In genomic region chr1:207059881-207060280, GRCh38 we compare ENCODE assay signal across 17 cellular contexts. TPM values are rescaled to one million over a fixed set of nuclear protein-coding genes. Genes with fewer than 3 reads are reported as not detected.
DNase-seq lines count a peak whose midpoint lies in the region; ATAC-seq, FAIRE-seq and TF ChIP-seq lines count a peak whose summit lies in the region.
"Had no signal": no experiment of that assay in that cellular context is flagged by ENCODE, and none has a peak within 500 bp of the region (broad histone marks: within the 10 kb centered on the region; RNA-seq: fewer than 3 reads in every experiment).

No MANE protein-coding gene starts in this region.

- no peaks in the 10 kb centered on the region for H3K9me3 ChIP-seq in psoas muscle

- H2AFZ ChIP-seq in GM23338 (no peak overlapping the region), KMS-11 (ENCODE audit: low read depth) (no peak overlapping the region)
- H2AFZ ChIP-seq: PC-9 had no signal

- no peak for FAIRE-seq in GM12892 (lab: Jason Lieb, UNC)
- FAIRE-seq: HTR-8/SVneo had no signal

- in situ Hi-C loops in ACHN (cut with HindIII; ENCODE audit: low pct_ligation_motif_present, low pct_unique_long_range_greater_than_20kb, low sequenced_read_pairs): no loop called here

- H3F3A ChIP-seq in GM23338 (replicated peaks; ENCODE audit: low read depth): no peaks in the 10 kb centered on the region

- H3K4me3 Mint-ChIP-seq in GM23338: no peak overlapping the region

- peaks cover 10% of the 10 kb centered on the region; the same call in 1 of the 2 replicates for H3K36me3 ChIP-seq in GM23338 (ENCODE audit: insufficient read depth)
- no peaks in the 10 kb centered on the region for H3K36me3 ChIP-seq in KMS-11 (ENCODE audit: insufficient read depth)
- H3K36me3 ChIP-seq in psoas muscle (ENCODE audit: insufficient read depth in 1 of 2, low read depth in 1 of 2): peaks cover 4 to 38% of the 10 kb centered on the region in 2 donors

- 60 to 66% (median 62%) methylated on average over 4 of the region's 4 CpGs for WGBS in psoas muscle, 3 donors

- H3K4me3 ChIP-seq in GM23338 (no peak overlapping the region), KMS-11 (IDR thresholded peaks at IDR 0.05; ENCODE audit: insufficient read depth, low read depth, low read length) (no peak overlapping the region), psoas muscle (peak overlapping the region; percentile 34)
- H3K4me3 ChIP-seq: PC-9 had no signal

- no peak overlapping the region for H3K9ac ChIP-seq in KMS-11

- H3K27ac Mint-ChIP-seq in GM23338: no peak overlapping the region

- H3K79me2 ChIP-seq in GM23338 (replicated peaks; ENCODE audit: insufficient read depth): no peaks in the 10 kb centered on the region
- no peaks in the 10 kb centered on the region for H3K79me2 ChIP-seq in KMS-11 (ENCODE audit: insufficient read depth, low read depth)

- no peak overlapping the region for H3K27ac ChIP-seq in GM23338 (ENCODE audit: low read depth)
- H3K27ac ChIP-seq in KMS-11: no peak overlapping the region
- peak overlapping the region; percentile 84 for H3K27ac ChIP-seq in psoas muscle
- H3K27ac ChIP-seq: PC-9 had no signal

- no peaks in the 10 kb centered on the region for H3K4me1 ChIP-seq in GM23338 (ENCODE audit: insufficient read depth)
- peaks cover 30% of the 10 kb centered on the region for H3K4me1 ChIP-seq in KMS-11 (ENCODE audit: low read depth, poor library complexity, severe bottlenecking)
- H3K4me1 ChIP-seq in psoas muscle: peaks cover 9% of the 10 kb centered on the region

- no peak for TF ChIP-seq CTCF in GM23338 (conservative IDR thresholded peaks at IDR 0.05; ENCODE audit: low read depth in 2 of 2)
- no peak for TF ChIP-seq CTCF in KMS-11 (conservative IDR thresholded peaks at IDR 0.05; ENCODE audit: low read depth, low read length)
- TF ChIP-seq CTCF in psoas muscle (IDR thresholded peaks at IDR 0.05): no peak

- peaks cover 31% of the 10 kb centered on the region for H3K36me3 Mint-ChIP-seq in GM23338 (ENCODE audit: low read depth)

- H4K20me1 ChIP-seq in GM23338 (replicated peaks; ENCODE audit: insufficient read depth) (no peaks in the 10 kb centered on the region; the same call in 1 of the 2 replicates), KMS-11 (ENCODE audit: insufficient read depth) (no peaks in the 10 kb centered on the region)

- no peaks in the 10 kb centered on the region for H3K9me2 ChIP-seq in GM23338 (ENCODE audit: insufficient read depth)

- H3K27me3 ChIP-seq in GM23338 (ENCODE audit: insufficient read depth) (no peaks in the 10 kb centered on the region), KMS-11 (ENCODE audit: insufficient read depth, low read depth) (no peaks in the 10 kb centered on the region), psoas muscle (ENCODE audit: insufficient read depth in 3 of 3, low read length in 2 of 3) (no peaks in the 10 kb centered on the region)

- DNase-seq in GM23338 (ENCODE audit: low spot score) (no peak), glomerular visceral epithelial cell (ENCODE audit: extremely low spot score) (peak; percentile 25), psoas muscle (no peak), ACHN (no peak), GM12892 (ENCODE audit: insufficient read length) (no peak), NCI-H446 treated with DMSO at 0.1 percent for 48 hours (lab: John Stamatoyannopoulos, UW) (no peak)
- DNase-seq: COR-L47, EL, HCEC 1CT, NCI-H748 treated with DMSO at 0.1 percent for 48 hours, PC-9 had no signal

- no peaks in the 10 kb centered on the region for H3K9me3 Mint-ChIP-seq in GM23338
- H3K9me3 Mint-ChIP-seq: IgD-negative memory B cell had no signal

- intact Hi-C loops in psoas muscle (cut with DNase I): no loop called here

- no peak overlapping the region for H3K4me2 ChIP-seq in GM23338
- H3K4me2 ChIP-seq in KMS-11: peak overlapping the region; percentile 43; the same call in 1 of the 2 replicates
- H3K4me2 ChIP-seq: PC-9 had no signal

- H3K4me1 Mint-ChIP-seq in GM23338: peaks cover 13% of the 10 kb centered on the region

- no peak for TF ChIP-seq POLR2A in GM12892 (IDR thresholded peaks at IDR 0.05; ENCODE audit: low read depth, low read length)

- peaks cover 2% of the 10 kb centered on the region for H3K27me3 Mint-ChIP-seq in GM23338 (ENCODE audit: insufficient read depth, low read depth, poor library complexity)
- H3K27me3 Mint-ChIP-seq: IgD-negative memory B cell had no signal

- ATAC-seq in GM23338 (peak; percentile 44), psoas muscle (no peak)

TF ChIP-seq in GM23338, 12 proteins besides CTCF, POLR2A, EP300 and RAD21 (continues in another document):
- no peak for TF ChIP-seq ZNF114 (CRISPR knock-in tag; IDR thresholded peaks at IDR 0.05)

RNA-seq across cellular contexts. Expression of gene PFKFB2, which starts 6.8 kb away (rescaled TPM):
- total RNA-seq in GM23338 (2014; rRNA removed; shearing (Covaris generic)): 10.1 and 14.8 TPM in 2 replicates
- polyA plus RNA-seq in GM23338 (2016; fragmentation: Nextera tagmentation; extraction: Ambion mirVana): 3.8 and 4.9 TPM in 2 replicates
- 100 to 1,000 TPM in 1 of 4 donors, 10 to 100 TPM in 3; 36.0 to 149 (median 46.4) TPM for total RNA-seq in psoas muscle
- polyA plus RNA-seq in psoas muscle: 10 to 100 TPM in 2 of 3 donors, 1 to 10 TPM in 1; 3.9 to 32.9 (median 15.4) TPM
- polyA plus RNA-seq in GM12892 (2012; ENCODE audit: missing spikeins): 3.0 TPM

RNA-seq across cellular contexts. Expression of gene YOD1, which starts 8.9 kb away (rescaled TPM):
- total RNA-seq in GM23338 (2014; rRNA removed; shearing (Covaris generic)): 19.7 and 21.9 TPM in 2 replicates
- polyA plus RNA-seq in GM23338 (2016; fragmentation: Nextera tagmentation; extraction: Ambion mirVana): 3.9 and 4.6 TPM in 2 replicates
- total RNA-seq in psoas muscle: 1 to 10 TPM; 3.9 to 7.0 (median 6.0) TPM
- 1 to 10 TPM; 4.4 to 5.6 (median 5.4) TPM for polyA plus RNA-seq in psoas muscle
- 4.4 TPM for polyA plus RNA-seq in GM12892 (2012; ENCODE audit: missing spikeins)

RNA-seq across cellular contexts. Expression of gene C1orf116, which starts 27.3 kb away (rescaled TPM):
- total RNA-seq in GM23338 (2014; rRNA removed; shearing (Covaris generic)): 4.0 and 5.3 TPM in 2 replicates
- polyA plus RNA-seq in GM23338 (2016; fragmentation: Nextera tagmentation; extraction: Ambion mirVana) (2.2 and 2.3 TPM in 2 replicates), psoas muscle (under 1 TPM; 0.14 to 0.49 (median 0.35) TPM)
- 1 to 10 TPM in 1 of 4 donors, under 1 TPM in 3; 0.12 to 1.4 (median 0.35) TPM for total RNA-seq in psoas muscle
- not detected for polyA plus RNA-seq in GM12892 (2012; ENCODE audit: missing spikeins)
- total RNA-seq: NCI-H460 had no signal

RNA-seq across cellular contexts. Expression of gene C4BPB, which starts 28.8 kb away (rescaled TPM):
- not detected in 2 replicates for total RNA-seq in GM23338 (2014; rRNA removed; shearing (Covaris generic))
- polyA plus RNA-seq in GM23338 (2016; fragmentation: Nextera tagmentation; extraction: Ambion mirVana): not detected in 2 replicates
- total RNA-seq in psoas muscle: under 1 TPM in 3 of 4 donors, not detected in 1; 0.25 to 0.48 (median 0.27) TPM
- under 1 TPM in 2 of 3 donors, not detected in 1; 0.08 to 0.12 TPM for polyA plus RNA-seq in psoas muscle
- polyA plus RNA-seq in GM12892 (2012; ENCODE audit: missing spikeins): 0.53 TPM
- total RNA-seq: LHCN-M2, NCI-H460, SK-MEL-5 had no signal
- polyA plus RNA-seq: IgD-negative memory B cell had no signal

RNA-seq across cellular contexts. Expression of gene C4BPA, which starts 44.2 kb away (rescaled TPM):
- not detected in 2 replicates for total RNA-seq in GM23338 (2014; rRNA removed; shearing (Covaris generic))
- polyA plus RNA-seq in GM23338 (2016; fragmentation: Nextera tagmentation; extraction: Ambion mirVana) (not detected in 2 replicates), psoas muscle (not detected)
- total RNA-seq in psoas muscle: under 1 TPM in 1 of 4 donors, not detected in 3; 0.15 TPM
- polyA plus RNA-seq in GM12892 (2012; ENCODE audit: missing spikeins): not detected
- total RNA-seq: LHCN-M2, NCI-H460, PC-9, SK-MEL-5 had no signal
- polyA plus RNA-seq: IgD-negative memory B cell had no signal
